ENCODE assay signal across 8 cellular contexts in genomic region chr10:123132576-123133477, GRCh38. TPM values are rescaled to one million over a fixed set of nuclear protein-coding genes. Genes with fewer than 3 reads are reported as not detected.
DNase-seq lines count a peak whose midpoint lies in the region; TF ChIP-seq lines count a peak whose summit lies in the region.

No MANE protein-coding gene starts in this region.

- 2 to 3% (median 2%) methylated on average over 48 of the region's 48 CpGs for WGBS in ovary, 3 donors
- WGBS in testis, 2 donors: 1 to 5% methylated on average over 29 to 48 of the region's 48 CpGs

- peaks cover 5% of the 10 kb centered on the region; the same call in 1 of the 2 replicates for H3K9me3 ChIP-seq in HUES6 (ENCODE audit: control insufficient read depth, insufficient read depth, low read depth, low read length)
- peaks cover 0 to 3% of the 10 kb centered on the region in 2 donors for H3K9me3 ChIP-seq in ovary
- H3K9me3 ChIP-seq in testis: no peaks in the 10 kb centered on the region

- intact Hi-C loops in activated naive CD4-positive, alpha-beta T cell treated with anti-CD3 and anti-CD28 coated beads for 36 hours (cut with micrococcal nuclease): loop anchor here (1.0 to 5.0 kb wide), 6 partner anchors 90 to 566 kb away; no protein-coding TSS in a partner anchor
- intact Hi-C loops in ovary (cut with DNase I): loop anchor here in 3 of 4 donors (5.0 to 10.0 kb wide), 3 partner anchors 422 to 832 kb away; no protein-coding TSS in a partner anchor
- intact Hi-C loops in testis (cut with DNase I; ENCODE audit: low total_unique reads): no loop called here

- CTCF ChIA-PET in activated naive CD4-positive, alpha-beta T cell treated with anti-CD3 and anti-CD28 coated beads for 36 hours (lab: Charles Lee): interaction anchor here (0.7 to 2.3 kb wide), 11 partner anchors 11 to 484 kb away, joined by 3 to 18 read pairs (median 3); partner anchors contain the start of gene PSTK

- H3K4me3 Mint-ChIP-seq in activated naive CD4-positive, alpha-beta T cell treated with anti-CD3 and anti-CD28 coated beads for 36 hours: peak overlapping the region; percentile 44
- H3K4me3 Mint-ChIP-seq in glutamatergic neuron (ENCODE audit: unreplicated experiment): peak overlapping the region; percentile 86

- TF ChIP-seq POLR2A in ovary (IDR thresholded peaks at IDR 0.05): no peak
- no peak for TF ChIP-seq POLR2A in testis (IDR thresholded peaks at IDR 0.05)

- H3K27me3 ChIP-seq in HUES6 (ENCODE audit: control insufficient read depth, insufficient read depth, low read length) (peaks cover 100% of the 10 kb centered on the region), ovary (peaks cover 14% of the 10 kb centered on the region), testis (peaks cover 4% of the 10 kb centered on the region)

- TF ChIP-seq CTCF in glutamatergic neuron (IDR thresholded peaks at IDR 0.05; ENCODE audit: partially characterized antibody, unreplicated experiment) (peak; percentile 93), ovary (IDR thresholded peaks at IDR 0.05) (peak; percentile 41 to 61 (median 49)), testis (IDR thresholded peaks at IDR 0.05) (peak; percentile 71 to 93 (median 84))

- H3K9ac ChIP-seq in HUES6 (ENCODE audit: low read length): no peak overlapping the region

- DNase-seq in NCI-H2107 (lab: John Stamatoyannopoulos, UW) (peak; percentile 24), NCI-H2107 treated with DMSO at 0.1 percent for 48 hours (lab: John Stamatoyannopoulos, UW; ENCODE audit: unreplicated experiment) (no peak), SHP77 (lab: John Stamatoyannopoulos, UW) (peak; percentile 59 to 77), glutamatergic neuron (peak; percentile 94), ovary (peak; percentile 62 to 83 (median 79)), testis (peak; percentile 93)
- DNase-seq in activated naive CD4-positive, alpha-beta T cell treated with anti-CD3 and anti-CD28 coated beads for 36 hours: peak; percentile 94

- no peaks in the 10 kb centered on the region for H3K9me3 Mint-ChIP-seq in activated naive CD4-positive, alpha-beta T cell treated with anti-CD3 and anti-CD28 coated beads for 36 hours
- H3K9me3 Mint-ChIP-seq in glutamatergic neuron (ENCODE audit: unreplicated experiment): peaks cover 4% of the 10 kb centered on the region

- no peak for TF ChIP-seq EP300 in ovary (IDR thresholded peaks at IDR 0.05)

- no peaks in the 10 kb centered on the region for H3K36me3 Mint-ChIP-seq in activated naive CD4-positive, alpha-beta T cell treated with anti-CD3 and anti-CD28 coated beads for 36 hours (ENCODE audit: low read depth)
- H3K36me3 Mint-ChIP-seq in glutamatergic neuron (ENCODE audit: unreplicated experiment): no peaks in the 10 kb centered on the region

- peaks cover 75% of the 10 kb centered on the region for H3K27me3 Mint-ChIP-seq in activated naive CD4-positive, alpha-beta T cell treated with anti-CD3 and anti-CD28 coated beads for 36 hours (ENCODE audit: low read depth)
- peaks cover 27% of the 10 kb centered on the region for H3K27me3 Mint-ChIP-seq in glutamatergic neuron (ENCODE audit: unreplicated experiment)

- peak overlapping the region; percentile 2 for H3K27ac Mint-ChIP-seq in activated naive CD4-positive, alpha-beta T cell treated with anti-CD3 and anti-CD28 coated beads for 36 hours
- H3K27ac Mint-ChIP-seq in glutamatergic neuron (ENCODE audit: unreplicated experiment): no peak overlapping the region

- H3K27ac ChIP-seq in HUES6 (ENCODE audit: low read depth, low read length) (no peak overlapping the region), ovary (no peak overlapping the region), testis (no peak overlapping the region)

- H3K4me1 ChIP-seq in HUES6 (ENCODE audit: control insufficient read depth, insufficient read depth, low read length) (peaks cover 26% of the 10 kb centered on the region), ovary (ENCODE audit: insufficient read depth) (peaks cover 15% of the 10 kb centered on the region), testis (peaks cover 12% of the 10 kb centered on the region)

- H3K36me3 ChIP-seq in HUES6 (ENCODE audit: control insufficient read depth, insufficient read depth, low read length) (no peaks in the 10 kb centered on the region), ovary (no peaks in the 10 kb centered on the region), testis (ENCODE audit: low read depth, missing control alignments) (no peaks in the 10 kb centered on the region)

- H3K4me1 Mint-ChIP-seq in activated naive CD4-positive, alpha-beta T cell treated with anti-CD3 and anti-CD28 coated beads for 36 hours (ENCODE audit: low read depth): peaks cover 29% of the 10 kb centered on the region
- peaks cover 4% of the 10 kb centered on the region for H3K4me1 Mint-ChIP-seq in glutamatergic neuron (ENCODE audit: low read depth, unreplicated experiment)

- H3K4me3 ChIP-seq in HUES6 (ENCODE audit: low read depth, low read length) (peak overlapping the region; percentile 60), ovary (no peak overlapping the region), testis (no peak overlapping the region)

RNA-seq across cellular contexts. Expression of gene HMX3, which starts 2.9 kb away (rescaled TPM):
- under 1 TPM in 1 of 2 experiments, not detected in 1; 0.32 TPM for total RNA-seq in activated naive CD4-positive, alpha-beta T cell treated with anti-CD3 and anti-CD28 coated beads for 36 hours
- total RNA-seq in glutamatergic neuron (ENCODE audit: unreplicated experiment) (not detected), ovary (under 1 TPM in 1 of 7 donors, not detected in 6; 0.23 TPM), testis (under 1 TPM; 0.25 to 0.55 TPM)
- polyA plus RNA-seq in ovary (not detected), testis (ENCODE audit: insufficient read depth, low read depth, low replicate concordance) (not detected)

RNA-seq across cellular contexts. Expression of gene HMX2, which starts 15.1 kb away (rescaled TPM):
- total RNA-seq in activated naive CD4-positive, alpha-beta T cell treated with anti-CD3 and anti-CD28 coated beads for 36 hours: under 1 TPM; 0.62 to 0.99 TPM
- not detected for total RNA-seq in glutamatergic neuron (ENCODE audit: unreplicated experiment)
- total RNA-seq in ovary: not detected
- polyA plus RNA-seq in ovary: not detected
- total RNA-seq in testis: under 1 TPM; 0.19 to 0.47 TPM
- polyA plus RNA-seq in testis (ENCODE audit: insufficient read depth, low read depth, low replicate concordance): not detected

RNA-seq across cellular contexts. Expression of gene BUB3, which starts 21.4 kb away (rescaled TPM):
- total RNA-seq in activated naive CD4-positive, alpha-beta T cell treated with anti-CD3 and anti-CD28 coated beads for 36 hours: 100 to 1,000 TPM; 293 to 307 TPM
- 81.1 TPM for total RNA-seq in glutamatergic neuron (ENCODE audit: unreplicated experiment)
- 10 to 100 TPM; 56.0 to 63.1 (median 61.6) TPM for total RNA-seq in ovary
- 10 to 100 TPM; 54.8 to 57.0 TPM for polyA plus RNA-seq in ovary
- total RNA-seq in testis: 10 to 100 TPM; 78.7 to 96.0 TPM
- 148 TPM for polyA plus RNA-seq in testis (ENCODE audit: insufficient read depth, low read depth, low replicate concordance)
